In the genomic region with DNA sequence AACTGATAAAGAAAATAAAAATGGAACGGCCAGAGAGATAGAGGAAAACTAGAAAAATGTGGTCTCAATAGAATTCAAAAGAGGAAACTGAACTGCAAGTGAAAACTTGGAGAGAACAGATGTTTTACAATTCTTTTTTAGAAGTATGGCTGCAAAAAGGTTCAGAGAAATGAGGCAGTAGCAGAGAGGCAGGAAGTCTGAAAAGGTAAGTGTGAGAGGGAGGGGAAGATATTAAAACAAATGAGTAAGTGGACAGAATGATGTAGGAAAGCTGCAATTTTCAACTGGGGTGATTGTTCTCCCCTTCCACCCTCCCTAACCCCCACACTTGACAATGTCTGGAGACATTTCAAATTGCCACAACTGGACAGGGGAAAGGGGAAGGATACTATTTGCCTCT, we compare ENCODE assay signal across 14 cellular contexts. TPM values are rescaled to one million over a fixed set of nuclear protein-coding genes. Genes with fewer than 3 reads are reported as not detected.
DNase-seq lines count a peak whose midpoint lies in the region; ATAC-seq and TF ChIP-seq lines count a peak whose summit lies in the region.
"Had no signal": no experiment of that assay in that cellular context is flagged by ENCODE, and none has a peak within 500 bp of the region (broad histone marks: within the 10 kb centered on the region; RNA-seq: fewer than 3 reads in every experiment).

No MANE protein-coding gene starts in this region.

- WGBS in SK-N-SH (ENCODE audit: low lambda C conversion rate): 97% methylated on average over 1 of the region's 1 CpG

- TF ChIP-seq CTCF in HL-60 (IDR thresholded peaks at IDR 0.05; ENCODE audit: insufficient read depth, low read length): no peak
- TF ChIP-seq CTCF in SK-N-SH (IDR thresholded peaks at IDR 0.05): no peak

- peak overlapping the region; percentile 36 for H3K27ac Mint-ChIP-seq in central memory CD8-positive, alpha-beta T cell (ENCODE audit: low read depth)

- in situ Hi-C loops in ACHN (cut with HindIII; ENCODE audit: low pct_ligation_motif_present, low pct_unique_long_range_greater_than_20kb, low sequenced_read_pairs): no loop called here

- no peaks in the 10 kb centered on the region for H3K9me2 ChIP-seq in SK-N-SH

- peak; percentile 7 for DNase-seq in ACHN
- DNase-seq in HL-60 (ENCODE audit: low read depth in 1 of 2, low spot score in 1 of 2): no peak
- DNase-seq in central memory CD8-positive, alpha-beta T cell (ENCODE audit: low spot score in 2 of 2): no peak
- no peak for DNase-seq in SK-N-SH
- DNase-seq in activated CD4-positive, CD25-positive, alpha-beta regulatory T cell treated with anti-CD3 and anti-CD28 coated beads, Interleukin-2, amount 50 U/mL, for 72 hours: no peak
- no peak for DNase-seq in NK-92 (lab: John Stamatoyannopoulos, UW; ENCODE audit: unreplicated experiment)
- DNase-seq: activated effector memory CD4-positive, alpha-beta T cell treated with anti-CD3 and anti-CD28 coated beads, Interleukin-2, amount 50 U/mL, for 16 hours; NCI-H524 treated with DMSO at 0.1 percent for 48 hours; stimulated activated CD4-positive, alpha-beta T cell treated with anti-CD3 and anti-CD28 coated beads, Interleukin-4, amount 100 ng/mL, for 1 hour; stomach had no signal

- H3K27ac ChIP-seq in HL-60 (replicated peaks) (peak overlapping the region; percentile 22; the same call in 1 of the 2 replicates), SK-N-SH (ENCODE audit: low read depth in 2 of 2, low read length in 1 of 2) (peak overlapping the region in 1 of 2 experiments; percentile 13; a peak in 1 of 4 replicates)
- H3K27ac ChIP-seq: stomach had no signal

- no peaks in the 10 kb centered on the region for H3K27me3 Mint-ChIP-seq in central memory CD8-positive, alpha-beta T cell

- H3K4me1 Mint-ChIP-seq in central memory CD8-positive, alpha-beta T cell: peaks cover 47% of the 10 kb centered on the region

- H4K20me1 ChIP-seq in SK-N-SH (ENCODE audit: insufficient read depth): peaks cover 70% of the 10 kb centered on the region

- no peak for TF ChIP-seq EP300 in SK-N-SH (IDR thresholded peaks at IDR 0.05; ENCODE audit: borderline replicate concordance in 1 of 2, low read depth in 1 of 2, low read length in 1 of 2)

- H3F3A ChIP-seq in SK-N-SH (replicated peaks; ENCODE audit: insufficient read depth): peaks cover 18% of the 10 kb centered on the region

- H3K4me2 ChIP-seq in SK-N-SH: no peak overlapping the region

- H2AFZ ChIP-seq in SK-N-SH (ENCODE audit: low read depth): no peak overlapping the region

- H3K4me3 Mint-ChIP-seq in central memory CD8-positive, alpha-beta T cell: no peak overlapping the region

- H3K4me3 ChIP-seq in HL-60 (replicated peaks; ENCODE audit: insufficient read depth, low read length) (no peak overlapping the region), SK-N-SH (ENCODE audit: low read depth in 2 of 2, low read length in 1 of 2) (no peak overlapping the region)
- H3K4me3 ChIP-seq: stomach had no signal

- peaks cover 0 to 40% of the 10 kb centered on the region in 2 experiments; a peak in 2 of 4 replicates for H3K4me1 ChIP-seq in SK-N-SH (ENCODE audit: control insufficient read depth in 1 of 2, insufficient read depth in 2 of 2, low read depth in 1 of 2, low read length in 1 of 2)

- no peak overlapping the region for H3K9ac ChIP-seq in SK-N-SH

- peaks cover 95% of the 10 kb centered on the region for H3K79me2 ChIP-seq in SK-N-SH (ENCODE audit: insufficient read depth)

- ATAC-seq in GM18498 (IDR thresholded peaks at IDR 0.05; ENCODE audit: unreplicated experiment) (peak; percentile 44), SK-N-SH treated with all-trans-retinoic acid at 6 μM for 48 hours (no peak)
- ATAC-seq in central memory CD8-positive, alpha-beta T cell (replicated peaks; ENCODE audit: extremely low read depth, poor library complexity, severe bottlenecking): no peak
- ATAC-seq: esophagus mucosa had no signal

- no peaks in the 10 kb centered on the region for H3K9me3 ChIP-seq in SK-N-SH
- H3K9me3 ChIP-seq: stomach had no signal

- CTCF ChIA-PET in SK-N-SH (lab: Yijun Ruan, JAX): no interaction called here

- H3K27me3 ChIP-seq in HL-60 (ENCODE audit: insufficient read depth, poor library complexity, severe bottlenecking) (no peaks in the 10 kb centered on the region), SK-N-SH (ENCODE audit: insufficient read depth) (no peaks in the 10 kb centered on the region)
- H3K27me3 ChIP-seq: stomach had no signal

- no peaks in the 10 kb centered on the region for H3K9me3 Mint-ChIP-seq in central memory CD8-positive, alpha-beta T cell

- H3K36me3 ChIP-seq in SK-N-SH (replicated peaks in 1 of 2; ENCODE audit: control insufficient read depth in 1 of 2, insufficient read depth in 2 of 2, low read length in 1 of 2): peaks cover 0 to 9% of the 10 kb centered on the region in 2 experiments
- H3K36me3 ChIP-seq: stomach had no signal

- POLR2A ChIA-PET in SK-N-SH (lab: Yijun Ruan, JAX): no interaction called here

- H3K36me3 Mint-ChIP-seq in central memory CD8-positive, alpha-beta T cell (ENCODE audit: insufficient read depth): peaks cover 2% of the 10 kb centered on the region

- TF ChIP-seq RAD21 in SK-N-SH (IDR thresholded peaks at IDR 0.05; ENCODE audit: low read length): no peak

TF ChIP-seq in SK-N-SH, 30 proteins besides CTCF, POLR2A, EP300 and RAD21 (continues in another document):
- TF ChIP-seq RCOR1 (IDR thresholded peaks at IDR 0.05; ENCODE audit: low read length) (no peak), EZH2phosphoT487 (IDR thresholded peaks at IDR 0.05; ENCODE audit: borderline replicate concordance, low read depth) (no peak), NFIC (IDR thresholded peaks at IDR 0.05; ENCODE audit: borderline replicate concordance) (no peak), FOXM1 (IDR thresholded peaks at IDR 0.05; ENCODE audit: low read depth) (no peak), MXI1 (IDR thresholded peaks at IDR 0.05; ENCODE audit: low read depth, low read length) (no peak), POLR2AphosphoS5 (IDR thresholded peaks at IDR 0.05; ENCODE audit: low read depth, low read length) (no peak), GABPA (IDR thresholded peaks at IDR 0.05; ENCODE audit: low read depth) (no peak), TEAD4 (IDR thresholded peaks at IDR 0.05; ENCODE audit: borderline replicate concordance, insufficient read depth) (no peak), MEF2A (IDR thresholded peaks at IDR 0.05; ENCODE audit: borderline replicate concordance, low read depth) (no peak), YY1 (IDR thresholded peaks at IDR 0.05; ENCODE audit: low read depth) (no peak)
- TF ChIP-seq, protein P1, sequence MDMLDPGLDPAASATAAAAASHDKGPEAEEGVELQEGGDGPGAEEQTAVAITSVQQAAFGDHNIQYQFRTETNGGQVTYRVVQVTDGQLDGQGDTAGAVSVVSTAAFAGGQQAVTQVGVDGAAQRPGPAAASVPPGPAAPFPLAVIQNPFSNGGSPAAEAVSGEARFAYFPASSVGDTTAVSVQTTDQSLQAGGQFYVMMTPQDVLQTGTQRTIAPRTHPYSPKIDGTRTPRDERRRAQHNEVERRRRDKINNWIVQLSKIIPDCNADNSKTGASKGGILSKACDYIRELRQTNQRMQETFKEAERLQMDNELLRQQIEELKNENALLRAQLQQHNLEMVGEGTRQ (IDR thresholded peaks at IDR 0.05; ENCODE audit: borderline replicate concordance, low read depth, low read length): no peak
- TF ChIP-seq, protein P2, sequence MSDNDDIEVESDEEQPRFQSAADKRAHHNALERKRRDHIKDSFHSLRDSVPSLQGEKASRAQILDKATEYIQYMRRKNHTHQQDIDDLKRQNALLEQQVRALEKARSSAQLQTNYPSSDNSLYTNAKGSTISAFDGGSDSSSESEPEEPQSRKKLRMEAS (IDR thresholded peaks at IDR 0.05; ENCODE audit: low read depth): no peak

TF ChIP-seq in SK-N-SH treated with all-trans-retinoic acid at 6 μM for 48 hours, 23 proteins besides CTCF, POLR2A, EP300 and RAD21 (continues in another document):
- TF ChIP-seq, protein P3, sequence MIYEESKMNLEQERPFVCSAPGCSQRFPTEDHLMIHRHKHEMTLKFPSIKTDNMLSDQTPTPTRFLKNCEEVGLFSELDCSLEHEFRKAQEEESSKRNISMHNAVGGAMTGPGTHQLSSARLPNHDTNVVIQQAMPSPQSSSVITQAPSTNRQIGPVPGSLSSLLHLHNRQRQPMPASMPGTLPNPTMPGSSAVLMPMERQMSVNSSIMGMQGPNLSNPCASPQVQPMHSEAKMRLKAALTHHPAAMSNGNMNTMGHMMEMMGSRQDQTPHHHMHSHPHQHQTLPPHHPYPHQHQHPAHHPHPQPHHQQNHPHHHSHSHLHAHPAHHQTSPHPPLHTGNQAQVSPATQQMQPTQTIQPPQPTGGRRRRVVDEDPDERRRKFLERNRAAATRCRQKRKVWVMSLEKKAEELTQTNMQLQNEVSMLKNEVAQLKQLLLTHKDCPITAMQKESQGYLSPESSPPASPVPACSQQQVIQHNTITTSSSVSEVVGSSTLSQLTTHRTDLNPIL (CRISPR knock-in tag; IDR thresholded peaks at IDR 0.05; ENCODE audit: low read depth): no peak
- TF ChIP-seq ZFP30 (CRISPR knock-in tag; IDR thresholded peaks at IDR 0.05) (no peak), ESRRG (CRISPR knock-in tag; IDR thresholded peaks at IDR 0.05) (no peak), GLIS3 (CRISPR knock-in tag; IDR thresholded peaks at IDR 0.05) (no peak), RARB (CRISPR knock-in tag; IDR thresholded peaks at IDR 0.05) (no peak), ARNTL (CRISPR knock-in tag; IDR thresholded peaks at IDR 0.05; ENCODE audit: borderline replicate concordance, low read depth) (no peak), ISL1 (CRISPR knock-in tag; IDR thresholded peaks at IDR 0.05) (no peak), ZNF70 (CRISPR knock-in tag; IDR thresholded peaks at IDR 0.05) (no peak), ZNF8 (CRISPR knock-in tag; IDR thresholded peaks at IDR 0.05) (no peak), PPARA (CRISPR knock-in tag; IDR thresholded peaks at IDR 0.05; ENCODE audit: borderline replicate concordance) (no peak)
- TF ChIP-seq, protein P4, sequence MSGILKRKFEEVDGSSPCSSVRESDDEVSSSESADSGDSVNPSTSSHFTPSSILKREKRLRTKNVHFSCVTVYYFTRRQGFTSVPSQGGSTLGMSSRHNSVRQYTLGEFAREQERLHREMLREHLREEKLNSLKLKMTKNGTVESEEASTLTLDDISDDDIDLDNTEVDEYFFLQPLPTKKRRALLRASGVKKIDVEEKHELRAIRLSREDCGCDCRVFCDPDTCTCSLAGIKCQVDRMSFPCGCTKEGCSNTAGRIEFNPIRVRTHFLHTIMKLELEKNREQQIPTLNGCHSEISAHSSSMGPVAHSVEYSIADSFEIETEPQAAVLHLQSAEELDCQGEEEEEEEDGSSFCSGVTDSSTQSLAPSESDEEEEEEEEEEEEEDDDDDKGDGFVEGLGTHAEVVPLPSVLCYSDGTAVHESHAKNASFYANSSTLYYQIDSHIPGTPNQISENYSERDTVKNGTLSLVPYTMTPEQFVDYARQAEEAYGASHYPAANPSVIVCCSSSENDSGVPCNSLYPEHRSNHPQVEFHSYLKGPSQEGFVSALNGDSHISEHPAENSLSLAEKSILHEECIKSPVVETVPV (CRISPR knock-in tag; IDR thresholded peaks at IDR 0.05): no peak

RNA-seq across cellular contexts. Expression of a gene that starts 12.9 kb away (rescaled TPM):
- 8.6 and 9.7 TPM in 2 replicates for polyA plus RNA-seq in SK-N-SH (2012; rRNA removed)
- polyA plus RNA-seq in SK-N-SH (2012; cell fraction: cytosol; rRNA removed): 8.5 and 8.7 TPM in 2 replicates
- 9.1 and 13.9 TPM in 2 replicates for polyA plus RNA-seq in SK-N-SH (2012; cell fraction: nucleus; rRNA removed)

RNA-seq across cellular contexts. Expression of a gene that starts 27.0 kb away (rescaled TPM):
- not detected in 2 replicates for polyA plus RNA-seq in SK-N-SH (2012; rRNA removed)
- polyA plus RNA-seq in SK-N-SH (2012; cell fraction: cytosol; rRNA removed): not detected in 2 replicates
- polyA plus RNA-seq in SK-N-SH (2012; cell fraction: nucleus; rRNA removed): not detected in 2 replicates
- polyA plus RNA-seq: BJ, stomach had no signal
